ENCODE assay signal across 8 cellular contexts in the genomic region with DNA sequence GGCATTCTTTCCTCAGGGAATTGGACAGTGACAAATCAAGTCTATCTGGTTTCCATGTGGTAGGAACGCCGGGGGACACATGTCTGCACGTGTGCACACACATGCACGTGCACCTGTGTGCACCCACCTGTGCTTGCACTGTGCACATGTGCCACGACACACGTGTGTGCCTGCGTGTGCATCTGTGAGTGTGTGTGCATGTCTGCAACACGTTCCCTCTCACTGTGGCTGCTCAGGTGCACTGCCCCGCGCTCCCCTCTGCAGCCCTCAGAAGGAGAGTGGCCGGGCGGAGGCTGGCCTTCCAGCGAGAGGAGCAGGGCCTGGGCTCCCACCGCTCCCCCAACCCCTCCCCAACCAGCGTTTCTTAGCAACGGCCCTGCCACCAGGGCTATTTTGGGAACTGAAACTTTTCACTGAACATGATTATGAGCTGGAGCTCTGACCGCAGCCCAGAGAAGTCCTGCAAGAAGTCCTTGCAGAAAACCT.
DNase-seq lines count a peak whose midpoint lies in the region; ATAC-seq and TF ChIP-seq lines count a peak whose summit lies in the region.

No MANE protein-coding gene starts in this region.

- peak; percentile 89 for ATAC-seq in GM21723 (IDR thresholded peaks at IDR 0.05; ENCODE audit: unreplicated experiment)
- ATAC-seq in natural killer cell treated with Interleukin-12 subunit alpha and Interleukin-12 subunit beta and Interleukin-15 and Interleukin-18, amount 100 ng/mL, for 72 hours: no peak

- in situ Hi-C loops in GM13976 (cut with MboI; ENCODE audit: low sequenced_read_pairs, unreplicated experiment): loop anchor here (10.0 kb wide), 1 partner anchor 157 kb away; no protein-coding TSS in a partner anchor
- in situ Hi-C loops in KBM-7 (cut with MboI; ENCODE audit: low pct_unique_long_range_greater_than_20kb, low sequenced_read_pairs): loop anchor here (10.0 kb wide), 1 partner anchor 167 kb away; no protein-coding TSS in a partner anchor

- no peaks in the 10 kb centered on the region for H3K4me1 Mint-ChIP-seq in natural killer cell treated with Interleukin-12 subunit alpha and Interleukin-12 subunit beta and Interleukin-15 and Interleukin-18, amount 100 ng/mL, for 72 hours (ENCODE audit: low read depth in 2 of 2)

- H3K27me3 Mint-ChIP-seq in natural killer cell treated with Interleukin-12 subunit alpha and Interleukin-12 subunit beta and Interleukin-15 and Interleukin-18, amount 100 ng/mL, for 72 hours: peaks cover 0 to 3% of the 10 kb centered on the region in 2 donors

- H3K9me3 Mint-ChIP-seq in natural killer cell treated with Interleukin-12 subunit alpha and Interleukin-12 subunit beta and Interleukin-15 and Interleukin-18, amount 100 ng/mL, for 72 hours: no peaks in the 10 kb centered on the region

- no peaks in the 10 kb centered on the region for H3K36me3 Mint-ChIP-seq in natural killer cell treated with Interleukin-12 subunit alpha and Interleukin-12 subunit beta and Interleukin-15 and Interleukin-18, amount 100 ng/mL, for 72 hours

- no peak for TF ChIP-seq CTCF in GM13976 (IDR thresholded peaks at IDR 0.05; ENCODE audit: borderline replicate concordance, control extremely low read depth, extremely low read depth, insufficient read depth, missing control alignments)

- H3K27ac Mint-ChIP-seq in natural killer cell treated with Interleukin-12 subunit alpha and Interleukin-12 subunit beta and Interleukin-15 and Interleukin-18, amount 100 ng/mL, for 72 hours: no peak overlapping the region

- DNase-seq in GM13976 (ENCODE audit: low spot score): peak; percentile 81
- peak; percentile 61 for DNase-seq in KBM-7
- DNase-seq in hypothalamus (lab: John Stamatoyannopoulos, UW): peak in 31 of 51 donors; percentile 5 to 63 (median 32)
- no peak for DNase-seq in HuH-7 (ENCODE audit: low spot score)
- DNase-seq in mucosa of gallbladder (ENCODE audit: low spot score): no peak
- DNase-seq in NCI-H345 (lab: John Stamatoyannopoulos, UW): no peak
- DNase-seq in natural killer cell treated with Interleukin-12 subunit alpha and Interleukin-12 subunit beta and Interleukin-15 and Interleukin-18, amount 100 ng/mL, for 72 hours (ENCODE audit: low spot score): no peak

- H3K4me3 Mint-ChIP-seq in natural killer cell treated with Interleukin-12 subunit alpha and Interleukin-12 subunit beta and Interleukin-15 and Interleukin-18, amount 100 ng/mL, for 72 hours: no peak overlapping the region

Comparison
In these comparisons a context has a peak if more than half of its experiments do, and no peak if none do; other contexts are left out.
1. DNase-seq: peak in GM13976 (single experiment), KBM-7 (single experiment) and hypothalamus (31 of 51); none in HuH-7 (single experiment), mucosa of gallbladder (single experiment), NCI-H345 (single experiment) and natural killer cell treated with Interleukin-12 subunit alpha and Interleukin-12 subunit beta and Interleukin-15 and Interleukin-18, amount 100 ng/mL, for 72 hours (single experiment).